31 cellular contexts compared by ENCODE assay signal in genomic region chr11:117361432-117361831, GRCh38. TPM values are rescaled to one million over a fixed set of nuclear protein-coding genes. Genes with fewer than 3 reads are reported as not detected.
"Had no signal": no experiment of that assay in that cellular context is flagged by ENCODE, and none has a peak within 500 bp of the region (broad histone marks: within the 10 kb centered on the region; RNA-seq: fewer than 3 reads in every experiment).

No MANE protein-coding gene starts in this region.

- H3K4me3 Mint-ChIP-seq: activated B cell treated with CpG ODN at 0.5 μM for 24 hours; activated CD4-positive, alpha-beta memory T cell treated with anti-CD3 and anti-CD28 coated beads for 36 hours; activated naive CD4-positive, alpha-beta T cell treated with anti-CD3 and anti-CD28 coated beads for 36 hours; activated T-cell treated with anti-CD3 and anti-CD28 coated beads, Interleukin-2, amount 50 U/mL, for 4 hours; activated T-helper 1 cell treated with anti-CD3 and anti-CD28 coated beads, Interleukin-12 subunit alpha, Interleukin-12 subunit beta, Interleukin-2, Interleukin-4 antibody, amounts not matched to agents 30 ng/mL and 10 ng/mL and 1 ng/mL, durations not matched to agents 14 hours and 24 hours and 36 hours; brain; T-cell had no signal

- DNase-seq: activated B cell treated with CpG ODN at 0.5 μM for 24 hours; activated CD4-positive, alpha-beta memory T cell treated with anti-CD3 and anti-CD28 coated beads for 36 hours; activated CD4-positive, alpha-beta T cell treated with anti-CD3 and anti-CD28 coated beads for 4 hours; activated CD4-positive, alpha-beta T cell treated with anti-CD3 and anti-CD28 coated beads, Interleukin-2, amount 50 U/mL, for 1 hour; activated CD4-positive, CD25-positive, alpha-beta regulatory T cell treated with anti-CD3 and anti-CD28 coated beads, Interleukin-2, amount 50 U/mL, for 72 hours; activated CD8-positive, alpha-beta memory T cell treated with anti-CD3 and anti-CD28 coated beads, Interleukin-2, amount 50 U/mL, for 4 hours; activated gamma-delta T cell treated with Interleukin-2 at 50 U/mL for 16 hours; activated naive CD4-positive, alpha-beta T cell treated with anti-CD3 and anti-CD28 coated beads for 36 hours; activated T-cell treated with anti-CD3 and anti-CD28 coated beads for 4 hours; activated T-cell treated with anti-CD3 and anti-CD28 coated beads, Interleukin-2, amount 50 U/mL, for 4 hours; adrenal gland; NCI-H1092 treated with DMSO at 0.1 percent for 48 hours; NCI-H1417; NCI-H146; NCI-H1930; NCI-H2081 treated with DMSO at 0.1 percent for 48 hours; NCI-H226; NCI-H446 treated with DMSO at 0.1 percent for 48 hours; NCI-H524 treated with DMSO at 0.1 percent for 48 hours; PC-3; Peyer's patch; RPMI8226; SHP77 treated with DMSO at 0.1 percent for 48 hours; SK-N-SH; T-cell; T-helper 2 cell; T-helper 9 cell had no signal

- H3K27me3 Mint-ChIP-seq: activated B cell treated with CpG ODN at 0.5 μM for 24 hours; activated CD4-positive, alpha-beta memory T cell treated with anti-CD3 and anti-CD28 coated beads for 36 hours; brain; T-cell had no signal

- H3K4me1 Mint-ChIP-seq: activated B cell treated with CpG ODN at 0.5 μM for 24 hours had no signal

- H3K9me3 ChIP-seq: adrenal gland, Peyer's patch, SJSA1, SK-N-SH had no signal

- H3K27ac Mint-ChIP-seq: activated B cell treated with CpG ODN at 0.5 μM for 24 hours; activated CD4-positive, alpha-beta memory T cell treated with anti-CD3 and anti-CD28 coated beads for 36 hours; activated naive CD4-positive, alpha-beta T cell treated with anti-CD3 and anti-CD28 coated beads for 36 hours; activated naive CD4-positive, alpha-beta T cell treated with anti-CD3 and anti-CD28 coated beads, Interleukin-2, amount 50 U/mL, for 72 hours; activated T-helper 1 cell treated with anti-CD3 and anti-CD28 coated beads, Interleukin-12 subunit alpha, Interleukin-12 subunit beta, Interleukin-2, Interleukin-4 antibody, amounts not matched to agents 30 ng/mL and 10 ng/mL and 1 ng/mL, durations not matched to agents 14 hours and 24 hours and 36 hours; brain; T-cell had no signal

- ATAC-seq: activated naive CD4-positive, alpha-beta T cell treated with anti-CD3 and anti-CD28 coated beads, Interleukin-2, amount 50 U/mL, for 72 hours; activated T-cell treated with anti-CD3 and anti-CD28 coated beads, Interleukin-2, amount 50 U/mL, for 4 hours; PC-3; T-cell had no signal

RNA-seq across cellular contexts. Expression of gene BACE1, which starts 45.4 kb away (rescaled TPM):
- total RNA-seq: activated B cell treated with CpG ODN at 0.5 μM for 24 hours had no signal
